Comparison of ENCODE assay signal across 16 cellular contexts in the genomic region with DNA sequence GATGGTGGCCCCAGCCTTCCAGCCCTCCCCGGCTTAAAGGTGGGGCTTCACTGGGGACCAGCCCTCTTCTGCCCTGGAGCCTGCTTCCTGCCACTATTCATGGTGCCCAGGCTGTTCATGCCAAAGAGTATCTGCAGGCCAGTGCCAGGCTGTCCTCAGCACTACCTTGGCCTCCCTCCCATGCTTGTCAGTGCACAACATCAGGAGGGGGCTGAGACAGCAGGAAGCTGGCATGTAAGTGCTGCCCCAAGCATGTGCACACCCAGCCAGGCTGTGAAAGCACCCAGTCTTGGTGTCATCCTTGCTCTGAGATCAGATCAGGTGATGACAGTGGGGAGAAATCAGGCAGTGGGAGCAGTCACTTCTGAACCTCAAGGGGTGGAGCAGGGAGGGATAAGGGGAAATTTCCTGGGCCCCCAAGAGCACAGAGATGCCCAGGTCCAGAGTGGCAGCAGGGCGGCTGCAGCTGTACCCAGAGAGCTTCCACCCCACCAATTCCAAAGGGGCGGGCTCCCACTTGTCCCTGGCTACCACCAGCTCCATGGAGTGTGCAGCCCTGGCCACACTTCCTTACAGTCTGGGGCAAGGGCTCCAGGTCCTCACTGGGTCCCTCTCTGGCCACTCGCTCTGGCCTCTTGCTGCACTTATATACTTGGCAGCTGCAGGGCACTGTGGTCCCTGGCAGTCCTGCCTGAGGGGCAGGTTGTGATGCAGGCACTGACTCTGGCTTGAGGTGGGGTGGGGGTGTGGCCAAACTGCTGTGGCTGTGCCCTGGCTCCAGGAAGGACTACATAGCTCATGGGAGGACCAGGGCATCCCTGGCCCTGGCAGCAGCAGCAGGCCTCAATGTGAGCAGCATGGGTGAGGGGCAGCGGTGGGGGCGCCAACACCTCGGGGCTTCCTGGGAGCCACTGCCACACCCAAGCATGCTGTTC.
DNase-seq lines count a peak whose midpoint lies in the region; ATAC-seq and TF ChIP-seq lines count a peak whose summit lies in the region.
"Had no signal": no experiment of that assay in that cellular context is flagged by ENCODE, and none has a peak within 500 bp of the region (broad histone marks: within the 10 kb centered on the region; RNA-seq: fewer than 3 reads in every experiment).

No MANE protein-coding gene starts in this region.

- TF ChIP-seq CTCF in right atrium auricular region (IDR thresholded peaks at IDR 0.05) = no peak
- no peak for TF ChIP-seq CTCF in RWPE1 (conservative IDR thresholded peaks at IDR 0.05; ENCODE audit: low read depth)
- TF ChIP-seq CTCF in osteoblast (IDR thresholded peaks at IDR 0.05; ENCODE audit: extremely low read depth, low read depth, low read length) = no peak

- H3K36me3 ChIP-seq in right atrium auricular region (no peaks in the 10 kb centered on the region), osteoblast (ENCODE audit: insufficient read depth, low read length) (no peaks in the 10 kb centered on the region)

- H4K20me1 ChIP-seq in osteoblast (ENCODE audit: insufficient read depth, low read length) = no peaks in the 10 kb centered on the region

- DNase-seq in Right ventricle myocardium inferior (ENCODE audit: missing footprints) (no peak), right atrium auricular region (ENCODE audit: low spot score) (no peak), RWPE1 (ENCODE audit: low spot score) (no peak), right cardiac atrium (no peak), osteoblast (ENCODE audit: insufficient read length, low spot score, missing footprints) (peak; percentile 39), NCI-H446 treated with DMSO at 0.1 percent for 48 hours (lab: John Stamatoyannopoulos, UW) (no peak), DMS53 treated with DMSO at 0.1 percent for 48 hours (lab: John Stamatoyannopoulos, UW; ENCODE audit: unreplicated experiment) (no peak), nucleus accumbens (lab: John Stamatoyannopoulos, UW) (no peak)
- DNase-seq: Calu3; CD8-positive, alpha-beta T cell; HFFc6; KG1; MV-4-11; NCI-H1930; NCI-H524 treated with DMSO at 0.1 percent for 48 hours had no signal

- H3K4me2 ChIP-seq in osteoblast (ENCODE audit: insufficient read depth, low read length) = no peak overlapping the region
- H3K4me2 ChIP-seq: A549 had no signal

- H3K27me3 ChIP-seq in right atrium auricular region = no peaks in the 10 kb centered on the region
- H3K27me3 ChIP-seq in right cardiac atrium (ENCODE audit: control insufficient read depth, insufficient read depth) = no peaks in the 10 kb centered on the region
- no peaks in the 10 kb centered on the region for H3K27me3 ChIP-seq in osteoblast (ENCODE audit: insufficient read depth, low read length)

- no peak overlapping the region for H3K4me3 ChIP-seq in right atrium auricular region
- no peak overlapping the region for H3K4me3 ChIP-seq in right cardiac atrium (ENCODE audit: low read length)
- no peak overlapping the region for H3K4me3 ChIP-seq in osteoblast (ENCODE audit: insufficient read depth, low read length)
- H3K4me3 ChIP-seq: A549 had no signal

- POLR2A ChIA-PET in RWPE1 (lab: Yijun Ruan, JAX; ENCODE audit: low non-redundant PET) = no interaction called here

- H3K4me1 ChIP-seq in right atrium auricular region (peaks cover 0 to 6% of the 10 kb centered on the region in 2 donors), right cardiac atrium (ENCODE audit: control insufficient read depth, insufficient read depth, low read length) (no peaks in the 10 kb centered on the region), osteoblast (ENCODE audit: insufficient read depth, low read length) (no peaks in the 10 kb centered on the region)

- H3K79me2 ChIP-seq in osteoblast (ENCODE audit: insufficient read depth, low read length) = no peaks in the 10 kb centered on the region

- WGBS in right cardiac atrium = 97% methylated on average over 7 of the region's 7 CpGs

- H3K9me3 ChIP-seq in right atrium auricular region (no peaks in the 10 kb centered on the region), right cardiac atrium (ENCODE audit: control insufficient read depth, low read length) (no peaks in the 10 kb centered on the region), osteoblast (ENCODE audit: low read depth, low read length) (no peaks in the 10 kb centered on the region)
- H3K9me3 ChIP-seq: A549 had no signal

- H3K27ac ChIP-seq in right atrium auricular region = no peak overlapping the region
- H3K27ac ChIP-seq in RWPE1 = peak overlapping the region; percentile 21; the same call in 1 of the 2 replicates
- no peak overlapping the region for H3K27ac ChIP-seq in right cardiac atrium (ENCODE audit: low read length)
- H3K27ac ChIP-seq in osteoblast (ENCODE audit: low read depth, low read length) = no peak overlapping the region
- H3K27ac ChIP-seq: A549 had no signal

- ATAC-seq in Right ventricle myocardium inferior = peak; percentile 74
- ATAC-seq in right cardiac atrium = peak; percentile 33 to 35
- ATAC-seq: CD8-positive, alpha-beta T cell had no signal

- CTCF ChIA-PET in RWPE1 (lab: Yijun Ruan, JAX) = interaction anchor here (0.6 to 1.1 kb wide), 5 partner anchors 97 to 629 kb away, joined by 3 to 5 read pairs (median 4); a partner anchor contains a TSS

- intact Hi-C loops in Right ventricle myocardium inferior (cut with DNase I) = no loop called here
- intact Hi-C loops in right cardiac atrium (cut with DNase I) = no loop called here

- no peak overlapping the region for H2AFZ ChIP-seq in osteoblast (ENCODE audit: low read length)
